1 cellular context compared by ENCODE assay signal in the genomic region with DNA sequence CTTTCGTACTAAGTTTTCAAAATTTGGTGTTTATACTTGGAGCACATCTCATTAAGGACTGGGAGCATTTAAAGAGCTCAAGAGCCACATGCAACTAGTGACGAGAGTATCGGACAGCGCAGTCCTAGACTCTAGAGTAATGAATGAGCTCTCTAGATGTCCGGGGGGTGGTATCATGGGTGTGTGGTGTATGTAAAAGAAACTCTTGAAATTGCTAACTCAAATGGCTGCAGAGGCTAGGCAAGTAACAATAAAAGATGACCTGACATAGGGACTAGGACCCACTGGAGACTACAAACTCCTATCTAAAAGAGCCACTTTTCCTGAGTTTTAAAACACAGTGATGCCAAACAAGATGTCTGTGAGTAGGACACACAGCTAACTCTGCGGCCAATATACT.
TF ChIP-seq lines count a peak whose summit lies in the region.

No MANE protein-coding gene starts in this region.

TF ChIP-seq in GM12878, 131 proteins besides CTCF, POLR2A, EP300 and RAD21:
- TF ChIP-seq POLR2AphosphoS5 (IDR thresholded peaks at IDR 0.05; ENCODE audit: low read length) (peak; percentile 58; the same call in 1 of the 2 replicates), NKRF (conservative IDR thresholded peaks at IDR 0.05) (no peak)
TF ChIP-seq in GM12878: peak in this region for 1.
